1 cellular context compared by ENCODE assay signal in the genomic region with DNA sequence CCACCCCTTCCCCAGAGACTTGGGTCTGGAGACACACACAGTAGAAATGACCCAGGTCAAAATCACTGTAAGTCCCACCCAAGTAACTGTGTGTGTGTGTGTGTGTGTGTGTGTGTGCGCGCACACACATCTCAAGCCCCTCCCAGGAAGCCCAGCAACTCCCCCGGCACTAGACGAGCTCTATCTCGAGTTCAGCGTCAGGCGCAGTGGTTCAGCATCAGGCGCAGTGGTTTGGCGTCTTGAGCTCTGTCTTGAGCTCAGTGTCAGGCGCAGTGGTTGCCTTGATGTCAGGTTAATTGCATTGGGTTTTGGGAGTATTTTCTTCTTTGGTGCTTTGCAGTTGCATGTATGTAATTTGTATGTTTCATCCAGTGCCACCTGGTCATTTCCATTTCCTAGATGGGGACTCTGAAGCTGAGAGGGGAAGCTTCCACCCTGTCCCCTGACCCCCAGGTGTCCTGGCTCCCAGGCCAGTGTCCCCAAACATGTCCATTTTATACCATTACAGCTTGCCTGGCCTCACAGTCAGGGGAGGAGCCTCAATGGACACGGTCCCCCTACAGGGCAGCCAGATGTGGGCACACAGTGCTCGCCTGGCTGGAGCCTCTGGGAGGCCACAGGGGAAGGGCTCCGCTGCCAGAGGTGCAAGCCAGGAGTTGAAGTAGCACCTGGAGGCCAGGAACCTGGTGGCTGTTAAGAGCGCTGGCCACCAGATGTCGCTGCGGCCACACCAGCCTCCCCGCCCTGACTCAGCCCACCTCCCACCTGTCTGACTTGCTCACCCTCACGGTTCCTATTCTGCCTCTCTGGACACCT.
A peak's percentile ranks its signal among the peaks of the same experiment; 100 is the strongest.
TF ChIP-seq lines count a peak whose summit lies in the region.

No MANE protein-coding gene starts in this region.

TF ChIP-seq in HepG2, 621 proteins besides CTCF, POLR2A, EP300 and RAD21 (continued from another document and continues in another):
- TF ChIP-seq, protein P1, sequence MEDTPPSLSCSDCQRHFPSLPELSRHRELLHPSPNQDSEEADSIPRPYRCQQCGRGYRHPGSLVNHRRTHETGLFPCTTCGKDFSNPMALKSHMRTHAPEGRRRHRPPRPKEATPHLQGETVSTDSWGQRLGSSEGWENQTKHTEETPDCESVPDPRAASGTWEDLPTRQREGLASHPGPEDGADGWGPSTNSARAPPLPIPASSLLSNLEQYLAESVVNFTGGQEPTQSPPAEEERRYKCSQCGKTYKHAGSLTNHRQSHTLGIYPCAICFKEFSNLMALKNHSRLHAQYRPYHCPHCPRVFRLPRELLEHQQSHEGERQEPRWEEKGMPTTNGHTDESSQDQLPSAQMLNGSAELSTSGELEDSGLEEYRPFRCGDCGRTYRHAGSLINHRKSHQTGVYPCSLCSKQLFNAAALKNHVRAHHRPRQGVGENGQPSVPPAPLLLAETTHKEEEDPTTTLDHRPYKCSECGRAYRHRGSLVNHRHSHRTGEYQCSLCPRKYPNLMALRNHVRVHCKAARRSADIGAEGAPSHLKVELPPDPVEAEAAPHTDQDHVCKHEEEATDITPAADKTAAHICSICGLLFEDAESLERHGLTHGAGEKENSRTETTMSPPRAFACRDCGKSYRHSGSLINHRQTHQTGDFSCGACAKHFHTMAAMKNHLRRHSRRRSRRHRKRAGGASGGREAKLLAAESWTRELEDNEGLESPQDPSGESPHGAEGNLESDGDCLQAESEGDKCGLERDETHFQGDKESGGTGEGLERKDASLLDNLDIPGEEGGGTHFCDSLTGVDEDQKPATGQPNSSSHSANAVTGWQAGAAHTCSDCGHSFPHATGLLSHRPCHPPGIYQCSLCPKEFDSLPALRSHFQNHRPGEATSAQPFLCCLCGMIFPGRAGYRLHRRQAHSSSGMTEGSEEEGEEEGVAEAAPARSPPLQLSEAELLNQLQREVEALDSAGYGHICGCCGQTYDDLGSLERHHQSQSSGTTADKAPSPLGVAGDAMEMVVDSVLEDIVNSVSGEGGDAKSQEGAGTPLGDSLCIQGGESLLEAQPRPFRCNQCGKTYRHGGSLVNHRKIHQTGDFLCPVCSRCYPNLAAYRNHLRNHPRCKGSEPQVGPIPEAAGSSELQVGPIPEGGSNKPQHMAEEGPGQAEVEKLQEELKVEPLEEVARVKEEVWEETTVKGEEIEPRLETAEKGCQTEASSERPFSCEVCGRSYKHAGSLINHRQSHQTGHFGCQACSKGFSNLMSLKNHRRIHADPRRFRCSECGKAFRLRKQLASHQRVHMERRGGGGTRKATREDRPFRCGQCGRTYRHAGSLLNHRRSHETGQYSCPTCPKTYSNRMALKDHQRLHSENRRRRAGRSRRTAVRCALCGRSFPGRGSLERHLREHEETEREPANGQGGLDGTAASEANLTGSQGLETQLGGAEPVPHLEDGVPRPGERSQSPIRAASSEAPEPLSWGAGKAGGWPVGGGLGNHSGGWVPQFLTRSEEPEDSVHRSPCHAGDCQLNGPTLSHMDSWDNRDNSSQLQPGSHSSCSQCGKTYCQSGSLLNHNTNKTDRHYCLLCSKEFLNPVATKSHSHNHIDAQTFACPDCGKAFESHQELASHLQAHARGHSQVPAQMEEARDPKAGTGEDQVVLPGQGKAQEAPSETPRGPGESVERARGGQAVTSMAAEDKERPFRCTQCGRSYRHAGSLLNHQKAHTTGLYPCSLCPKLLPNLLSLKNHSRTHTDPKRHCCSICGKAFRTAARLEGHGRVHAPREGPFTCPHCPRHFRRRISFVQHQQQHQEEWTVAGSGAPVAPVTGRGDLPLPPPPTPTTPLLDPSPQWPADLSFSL (CRISPR knock-in tag; IDR thresholded peaks at IDR 0.05), result no peak
- TF ChIP-seq YEATS2 (CRISPR knock-in tag; IDR thresholded peaks at IDR 0.05; ENCODE audit: borderline replicate concordance) (0 out of 2 replicates have a peak, but pooled peaks have one; percentile 26), PHF8 (CRISPR knock-in tag; IDR thresholded peaks at IDR 0.05) (no peak), GABPA (IDR thresholded peaks at IDR 0.05; ENCODE audit: low read depth, low read length) (no peak), GABPA (CRISPR knock-in tag; IDR thresholded peaks at IDR 0.05; ENCODE audit: low read depth) (no peak), ATF7 (IDR thresholded peaks at IDR 0.05) (no peak), ATF7 (CRISPR knock-in tag; IDR thresholded peaks at IDR 0.05) (no peak), ZNF549 (CRISPR knock-in tag; IDR thresholded peaks at IDR 0.05) (no peak), RBAK (CRISPR knock-in tag; IDR thresholded peaks at IDR 0.05) (no peak; the same call in 1 of the 2 replicates), ZNF761 (CRISPR knock-in tag; conservative IDR thresholded peaks at IDR 0.05) (no peak), HDAC6 (IDR thresholded peaks at IDR 0.05; ENCODE audit: low read depth, low read length) (no peak), RCOR2 (CRISPR knock-in tag; IDR thresholded peaks at IDR 0.05) (no peak), MED8 (CRISPR knock-in tag; IDR thresholded peaks at IDR 0.05; ENCODE audit: insufficient replicate concordance) (no peak), GABPB1 (CRISPR knock-in tag; IDR thresholded peaks at IDR 0.05) (peak; percentile 64), ZNF878 (CRISPR knock-in tag; IDR thresholded peaks at IDR 0.05) (no peak), NFIC (IDR thresholded peaks at IDR 0.05; ENCODE audit: low read length) (no peak), PAWR (CRISPR knock-in tag; IDR thresholded peaks at IDR 0.05; ENCODE audit: borderline replicate concordance) (no peak), ZNF350 (CRISPR knock-in tag; IDR thresholded peaks at IDR 0.05; ENCODE audit: borderline replicate concordance, low read depth) (no peak), FOSL2 (CRISPR knock-in tag; IDR thresholded peaks at IDR 0.05) (peak; percentile 84), ZBTB21 (CRISPR knock-in tag; IDR thresholded peaks at IDR 0.05) (no peak), ZNF615 (CRISPR knock-in tag; IDR thresholded peaks at IDR 0.05; ENCODE audit: borderline replicate concordance) (no peak), ZFP36 (IDR thresholded peaks at IDR 0.05; ENCODE audit: borderline replicate concordance, low read depth, low read length, partially characterized antibody) (peak; percentile 34), ATF7-NPFF (CRISPR knock-in tag; IDR thresholded peaks at IDR 0.05; ENCODE audit: low read depth) (peak; percentile 61; the same call in 1 of the 2 replicates), SUZ12 (IDR thresholded peaks at IDR 0.05; ENCODE audit: low read depth, low read length) (no peak), ATRX (CRISPR knock-in tag; IDR thresholded peaks at IDR 0.05; ENCODE audit: borderline replicate concordance) (no peak), ZZZ3 (CRISPR knock-in tag; IDR thresholded peaks at IDR 0.05; ENCODE audit: borderline replicate concordance) (no peak), SMARCC2 (IDR thresholded peaks at IDR 0.05) (no peak), ZNF180 (CRISPR knock-in tag; IDR thresholded peaks at IDR 0.05; ENCODE audit: borderline replicate concordance, low read depth) (no peak), SMAD9 (CRISPR knock-in tag; IDR thresholded peaks at IDR 0.05) (no peak)
- TF ChIP-seq, protein P2, sequence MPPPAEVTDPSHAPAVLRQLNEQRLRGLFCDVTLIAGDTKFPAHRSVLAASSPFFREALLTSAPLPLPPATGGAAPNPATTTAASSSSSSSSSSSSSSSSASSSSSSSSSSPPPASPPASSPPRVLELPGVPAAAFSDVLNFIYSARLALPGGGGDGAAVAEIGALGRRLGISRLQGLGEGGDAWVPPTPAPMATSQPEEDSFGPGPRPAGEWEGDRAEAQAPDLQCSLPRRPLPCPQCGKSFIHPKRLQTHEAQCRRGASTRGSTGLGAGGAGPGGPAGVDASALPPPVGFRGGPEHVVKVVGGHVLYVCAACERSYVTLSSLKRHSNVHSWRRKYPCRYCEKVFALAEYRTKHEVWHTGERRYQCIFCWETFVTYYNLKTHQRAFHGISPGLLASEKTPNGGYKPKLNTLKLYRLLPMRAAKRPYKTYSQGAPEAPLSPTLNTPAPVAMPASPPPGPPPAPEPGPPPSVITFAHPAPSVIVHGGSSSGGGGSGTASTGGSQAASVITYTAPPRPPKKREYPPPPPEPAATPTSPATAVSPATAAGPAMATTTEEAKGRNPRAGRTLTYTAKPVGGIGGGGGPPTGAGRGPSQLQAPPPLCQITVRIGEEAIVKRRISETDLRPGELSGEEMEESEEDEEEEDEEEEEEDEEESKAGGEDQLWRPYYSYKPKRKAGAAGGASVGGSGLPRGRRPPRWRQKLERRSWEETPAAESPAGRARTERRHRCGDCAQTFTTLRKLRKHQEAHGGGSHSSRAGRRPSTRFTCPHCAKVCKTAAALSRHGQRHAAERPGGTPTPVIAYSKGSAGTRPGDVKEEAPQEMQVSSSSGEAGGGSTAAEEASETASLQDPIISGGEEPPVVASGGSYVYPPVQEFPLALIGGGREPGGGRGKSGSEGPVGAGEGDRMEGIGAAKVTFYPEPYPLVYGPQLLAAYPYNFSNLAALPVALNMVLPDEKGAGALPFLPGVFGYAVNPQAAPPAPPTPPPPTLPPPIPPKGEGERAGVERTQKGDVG (CRISPR knock-in tag; IDR thresholded peaks at IDR 0.05; ENCODE audit: borderline replicate concordance), result no peak
- TF ChIP-seq, protein P3, sequence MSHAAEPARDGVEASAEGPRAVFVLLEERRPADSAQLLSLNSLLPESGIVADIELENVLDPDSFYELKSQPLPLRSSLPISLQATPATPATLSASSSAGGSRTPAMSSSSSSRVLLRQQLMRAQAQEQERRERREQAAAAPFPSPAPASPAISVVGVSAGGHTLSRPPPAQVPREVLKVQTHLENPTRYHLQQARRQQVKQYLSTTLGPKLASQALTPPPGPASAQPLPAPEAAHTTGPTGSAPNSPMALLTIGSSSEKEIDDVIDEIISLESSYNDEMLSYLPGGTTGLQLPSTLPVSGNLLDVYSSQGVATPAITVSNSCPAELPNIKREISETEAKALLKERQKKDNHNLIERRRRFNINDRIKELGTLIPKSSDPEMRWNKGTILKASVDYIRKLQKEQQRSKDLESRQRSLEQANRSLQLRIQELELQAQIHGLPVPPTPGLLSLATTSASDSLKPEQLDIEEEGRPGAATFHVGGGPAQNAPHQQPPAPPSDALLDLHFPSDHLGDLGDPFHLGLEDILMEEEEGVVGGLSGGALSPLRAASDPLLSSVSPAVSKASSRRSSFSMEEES (CRISPR knock-in tag; IDR thresholded peaks at IDR 0.05), result peak; percentile 62
- TF ChIP-seq, protein P4, sequence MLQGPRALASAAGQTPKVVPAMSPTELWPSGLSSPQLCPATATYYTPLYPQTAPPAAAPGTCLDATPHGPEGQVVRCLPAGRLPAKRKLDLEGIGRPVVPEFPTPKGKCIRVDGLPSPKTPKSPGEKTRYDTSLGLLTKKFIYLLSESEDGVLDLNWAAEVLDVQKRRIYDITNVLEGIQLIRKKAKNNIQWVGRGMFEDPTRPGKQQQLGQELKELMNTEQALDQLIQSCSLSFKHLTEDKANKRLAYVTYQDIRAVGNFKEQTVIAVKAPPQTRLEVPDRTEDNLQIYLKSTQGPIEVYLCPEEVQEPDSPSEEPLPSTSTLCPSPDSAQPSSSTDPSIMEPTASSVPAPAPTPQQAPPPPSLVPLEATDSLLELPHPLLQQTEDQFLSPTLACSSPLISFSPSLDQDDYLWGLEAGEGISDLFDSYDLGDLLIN (CRISPR knock-in tag; IDR thresholded peaks at IDR 0.05; ENCODE audit: borderline replicate concordance), result no peak
- TF ChIP-seq, protein P5, sequence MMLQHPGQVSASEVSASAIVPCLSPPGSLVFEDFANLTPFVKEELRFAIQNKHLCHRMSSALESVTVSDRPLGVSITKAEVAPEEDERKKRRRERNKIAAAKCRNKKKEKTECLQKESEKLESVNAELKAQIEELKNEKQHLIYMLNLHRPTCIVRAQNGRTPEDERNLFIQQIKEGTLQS (CRISPR knock-in tag; IDR thresholded peaks at IDR 0.05), result peak; percentile 67
- TF ChIP-seq, protein P6, sequence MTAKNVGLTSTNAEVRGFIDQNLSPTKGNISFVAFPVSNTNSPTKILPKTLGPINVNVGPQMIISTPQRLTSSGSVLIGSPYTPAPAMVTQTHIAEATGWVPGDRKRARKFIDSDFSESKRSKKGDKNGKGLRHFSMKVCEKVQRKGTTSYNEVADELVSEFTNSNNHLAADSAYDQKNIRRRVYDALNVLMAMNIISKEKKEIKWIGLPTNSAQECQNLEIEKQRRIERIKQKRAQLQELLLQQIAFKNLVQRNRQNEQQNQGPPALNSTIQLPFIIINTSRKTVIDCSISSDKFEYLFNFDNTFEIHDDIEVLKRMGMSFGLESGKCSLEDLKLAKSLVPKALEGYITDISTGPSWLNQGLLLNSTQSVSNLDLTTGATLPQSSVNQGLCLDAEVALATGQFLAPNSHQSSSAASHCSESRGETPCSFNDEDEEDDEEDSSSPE (CRISPR knock-in tag; IDR thresholded peaks at IDR 0.05), result peak; percentile 69; the same call in 1 of the 2 replicates
- TF ChIP-seq, protein P7, sequence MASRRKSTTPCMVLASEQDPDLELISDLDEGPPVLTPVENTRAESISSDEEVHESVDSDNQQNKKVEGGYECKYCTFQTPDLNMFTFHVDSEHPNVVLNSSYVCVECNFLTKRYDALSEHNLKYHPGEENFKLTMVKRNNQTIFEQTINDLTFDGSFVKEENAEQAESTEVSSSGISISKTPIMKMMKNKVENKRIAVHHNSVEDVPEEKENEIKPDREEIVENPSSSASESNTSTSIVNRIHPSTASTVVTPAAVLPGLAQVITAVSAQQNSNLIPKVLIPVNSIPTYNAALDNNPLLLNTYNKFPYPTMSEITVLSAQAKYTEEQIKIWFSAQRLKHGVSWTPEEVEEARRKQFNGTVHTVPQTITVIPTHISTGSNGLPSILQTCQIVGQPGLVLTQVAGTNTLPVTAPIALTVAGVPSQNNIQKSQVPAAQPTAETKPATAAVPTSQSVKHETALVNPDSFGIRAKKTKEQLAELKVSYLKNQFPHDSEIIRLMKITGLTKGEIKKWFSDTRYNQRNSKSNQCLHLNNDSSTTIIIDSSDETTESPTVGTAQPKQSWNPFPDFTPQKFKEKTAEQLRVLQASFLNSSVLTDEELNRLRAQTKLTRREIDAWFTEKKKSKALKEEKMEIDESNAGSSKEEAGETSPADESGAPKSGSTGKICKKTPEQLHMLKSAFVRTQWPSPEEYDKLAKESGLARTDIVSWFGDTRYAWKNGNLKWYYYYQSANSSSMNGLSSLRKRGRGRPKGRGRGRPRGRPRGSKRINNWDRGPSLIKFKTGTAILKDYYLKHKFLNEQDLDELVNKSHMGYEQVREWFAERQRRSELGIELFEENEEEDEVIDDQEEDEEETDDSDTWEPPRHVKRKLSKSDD (CRISPR knock-in tag; IDR thresholded peaks at IDR 0.05; ENCODE audit: low read depth), result no peak
- TF ChIP-seq, protein P8, sequence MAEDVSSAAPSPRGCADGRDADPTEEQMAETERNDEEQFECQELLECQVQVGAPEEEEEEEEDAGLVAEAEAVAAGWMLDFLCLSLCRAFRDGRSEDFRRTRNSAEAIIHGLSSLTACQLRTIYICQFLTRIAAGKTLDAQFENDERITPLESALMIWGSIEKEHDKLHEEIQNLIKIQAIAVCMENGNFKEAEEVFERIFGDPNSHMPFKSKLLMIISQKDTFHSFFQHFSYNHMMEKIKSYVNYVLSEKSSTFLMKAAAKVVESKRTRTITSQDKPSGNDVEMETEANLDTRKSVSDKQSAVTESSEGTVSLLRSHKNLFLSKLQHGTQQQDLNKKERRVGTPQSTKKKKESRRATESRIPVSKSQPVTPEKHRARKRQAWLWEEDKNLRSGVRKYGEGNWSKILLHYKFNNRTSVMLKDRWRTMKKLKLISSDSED (CRISPR knock-in tag; IDR thresholded peaks at IDR 0.05), result no peak
